Comparison of ENCODE assay signal across 6 cellular contexts in genomic region chr11:46209624-46210023, GRCh38.
DNase-seq lines count a peak whose midpoint lies in the region; ATAC-seq and TF ChIP-seq lines count a peak whose summit lies in the region.
"Not testable (repeated sequence)": the region's sequence is repeated elsewhere in the genome, so short reads cannot be mapped to it uniquely, and the experiment has no call there.

No MANE protein-coding gene starts in this region.

- H3K4me1 ChIP-seq in GM23248 (ENCODE audit: insufficient read depth): not testable (repeated sequence)
- H3K4me1 ChIP-seq in MM.1S (ENCODE audit: low read length): peaks cover 13% of the 10 kb centered on the region

- H3K4me1 Mint-ChIP-seq in activated CD8-positive, alpha-beta memory T cell treated with anti-CD3 and anti-CD28 coated beads, Interleukin-2, amount 10 ng/mL, durations not matched to agents 7 days and 5 days: peaks cover 13% of the 10 kb centered on the region
- H3K4me1 Mint-ChIP-seq in effector memory CD8-positive, alpha-beta T cell (ENCODE audit: low read depth in 2 of 2): peaks cover 14 to 16% of the 10 kb centered on the region in 2 donors
- H3K4me1 Mint-ChIP-seq in natural killer cell treated with Interleukin-12 subunit alpha and Interleukin-12 subunit beta and Interleukin-15 and Interleukin-18, amount 100 ng/mL, for 72 hours (ENCODE audit: low read depth in 2 of 2): peaks cover 20 to 26% of the 10 kb centered on the region in 2 donors

- H3F3A ChIP-seq in GM23248 (ENCODE audit: insufficient read depth); MM.1S (ENCODE audit: insufficient read depth, low read length): not testable (repeated sequence)

- H3K27me3 ChIP-seq in GM23248 (replicated peaks; ENCODE audit: insufficient read depth); MM.1S (replicated peaks; ENCODE audit: insufficient read depth, low read length): not testable (repeated sequence)

- not testable (repeated sequence) for ATAC-seq in activated CD8-positive, alpha-beta memory T cell treated with anti-CD3 and anti-CD28 coated beads, Interleukin-2, amount 10 ng/mL, durations not matched to agents 7 days and 5 days; effector memory CD8-positive, alpha-beta T cell (replicated peaks); natural killer cell treated with Interleukin-12 subunit alpha and Interleukin-12 subunit beta and Interleukin-15 and Interleukin-18, amount 100 ng/mL, for 72 hours

- not testable (repeated sequence) for H4K20me1 ChIP-seq in GM23248 (ENCODE audit: insufficient read depth); MM.1S (ENCODE audit: insufficient read depth, low read length)

- H3K36me3 ChIP-seq in GM23248 (ENCODE audit: low read depth); MM.1S (replicated peaks; ENCODE audit: insufficient read depth, low read length): not testable (repeated sequence)

- peaks cover 21% of the 10 kb centered on the region for H3K27me3 Mint-ChIP-seq in activated CD8-positive, alpha-beta memory T cell treated with anti-CD3 and anti-CD28 coated beads, Interleukin-2, amount 10 ng/mL, durations not matched to agents 7 days and 5 days
- H3K27me3 Mint-ChIP-seq in effector memory CD8-positive, alpha-beta T cell: peaks cover 8 to 25% of the 10 kb centered on the region in 2 donors
- not testable (repeated sequence) for H3K27me3 Mint-ChIP-seq in natural killer cell treated with Interleukin-12 subunit alpha and Interleukin-12 subunit beta and Interleukin-15 and Interleukin-18, amount 100 ng/mL, for 72 hours

- not testable (repeated sequence) for H3K79me2 ChIP-seq in GM23248 (ENCODE audit: insufficient read depth); MM.1S (ENCODE audit: low read length)

- in situ Hi-C loops in GM23248 (cut with MboI): not testable (repeated sequence)

- H3K4me3 Mint-ChIP-seq in activated CD8-positive, alpha-beta memory T cell treated with anti-CD3 and anti-CD28 coated beads, Interleukin-2, amount 10 ng/mL, durations not matched to agents 7 days and 5 days: not testable (repeated sequence)
- H3K4me3 Mint-ChIP-seq in effector memory CD8-positive, alpha-beta T cell: peak overlapping the region; percentile 13 to 21
- peak overlapping the region; percentile 75 for H3K4me3 Mint-ChIP-seq in natural killer cell treated with Interleukin-12 subunit alpha and Interleukin-12 subunit beta and Interleukin-15 and Interleukin-18, amount 100 ng/mL, for 72 hours

- H3K4me3 ChIP-seq in GM23248: not testable (repeated sequence)
- 0 out of 2 replicates have a peak overlapping the region, but pooled peaks have one; percentile 19 for H3K4me3 ChIP-seq in MM.1S (ENCODE audit: low read length)

- not testable (repeated sequence) for H3K9ac ChIP-seq in GM23248; MM.1S (ENCODE audit: low read length)

- H3K9me3 ChIP-seq in GM23248 (ENCODE audit: low read depth); MM.1S (replicated peaks; ENCODE audit: insufficient read depth, low read length): not testable (repeated sequence)

- not testable (repeated sequence) for DNase-seq in GM23248; MM.1S; activated CD8-positive, alpha-beta memory T cell treated with anti-CD3 and anti-CD28 coated beads, Interleukin-2, amount 10 ng/mL, durations not matched to agents 7 days and 5 days; effector memory CD8-positive, alpha-beta T cell; natural killer cell treated with Interleukin-12 subunit alpha and Interleukin-12 subunit beta and Interleukin-15 and Interleukin-18, amount 100 ng/mL, for 72 hours (ENCODE audit: low spot score)
- peak; percentile 32 for DNase-seq in NOMO-1 treated with dmso at 0.1 percent for 144 hours (lab: John Stamatoyannopoulos, UW; ENCODE audit: unreplicated experiment)

- H3K27ac Mint-ChIP-seq in activated CD8-positive, alpha-beta memory T cell treated with anti-CD3 and anti-CD28 coated beads, Interleukin-2, amount 10 ng/mL, durations not matched to agents 7 days and 5 days: peak overlapping the region; percentile 10
- peak overlapping the region in 1 of 2 donors; percentile 58 for H3K27ac Mint-ChIP-seq in effector memory CD8-positive, alpha-beta T cell
- H3K27ac Mint-ChIP-seq in natural killer cell treated with Interleukin-12 subunit alpha and Interleukin-12 subunit beta and Interleukin-15 and Interleukin-18, amount 100 ng/mL, for 72 hours: peak overlapping the region; percentile 52 to 76

- not testable (repeated sequence) for H3K9me3 Mint-ChIP-seq in activated CD8-positive, alpha-beta memory T cell treated with anti-CD3 and anti-CD28 coated beads, Interleukin-2, amount 10 ng/mL, durations not matched to agents 7 days and 5 days (ENCODE audit: low read depth); effector memory CD8-positive, alpha-beta T cell; natural killer cell treated with Interleukin-12 subunit alpha and Interleukin-12 subunit beta and Interleukin-15 and Interleukin-18, amount 100 ng/mL, for 72 hours

- not testable (repeated sequence) for H3K36me3 Mint-ChIP-seq in activated CD8-positive, alpha-beta memory T cell treated with anti-CD3 and anti-CD28 coated beads, Interleukin-2, amount 10 ng/mL, durations not matched to agents 7 days and 5 days; effector memory CD8-positive, alpha-beta T cell (ENCODE audit: insufficient read depth); natural killer cell treated with Interleukin-12 subunit alpha and Interleukin-12 subunit beta and Interleukin-15 and Interleukin-18, amount 100 ng/mL, for 72 hours

- CTCF ChIA-PET in activated CD8-positive, alpha-beta memory T cell treated with anti-CD3 and anti-CD28 coated beads, Interleukin-2, amount 10 ng/mL, durations not matched to agents 7 days and 5 days (lab: Charles Lee): not testable (repeated sequence)

- H3K9me2 ChIP-seq in GM23248 (ENCODE audit: insufficient read depth); MM.1S (replicated peaks; ENCODE audit: insufficient read depth, low read length): not testable (repeated sequence)

- H3K4me2 ChIP-seq in GM23248 (ENCODE audit: unreplicated experiment) (peak overlapping the region; percentile 61), MM.1S (ENCODE audit: low read depth, low read length) (peak overlapping the region; percentile 63; the same call in 1 of the 2 replicates)

- not testable (repeated sequence) for H2AFZ ChIP-seq in GM23248
- H2AFZ ChIP-seq in MM.1S (ENCODE audit: low read length): peak overlapping the region; percentile 72

- WGBS in GM23248 (ENCODE audit: low coverage in 1 of 2, low lambda C conversion rate in 2 of 2, missing lambda C conversion rate in 2 of 2), 2 experiments: 39 to 49% methylated on average over 5 of the region's 5 CpGs

- H3K27ac ChIP-seq in GM23248: not testable (repeated sequence)
- peak overlapping the region; percentile 27; the same call in 1 of the 2 replicates for H3K27ac ChIP-seq in MM.1S (ENCODE audit: low read length)

- TF ChIP-seq CTCF in MM.1S (IDR thresholded peaks at IDR 0.05; ENCODE audit: low read length): not testable (repeated sequence)
